Comparison of ENCODE assay signal across 24 cellular contexts in the genomic region with DNA sequence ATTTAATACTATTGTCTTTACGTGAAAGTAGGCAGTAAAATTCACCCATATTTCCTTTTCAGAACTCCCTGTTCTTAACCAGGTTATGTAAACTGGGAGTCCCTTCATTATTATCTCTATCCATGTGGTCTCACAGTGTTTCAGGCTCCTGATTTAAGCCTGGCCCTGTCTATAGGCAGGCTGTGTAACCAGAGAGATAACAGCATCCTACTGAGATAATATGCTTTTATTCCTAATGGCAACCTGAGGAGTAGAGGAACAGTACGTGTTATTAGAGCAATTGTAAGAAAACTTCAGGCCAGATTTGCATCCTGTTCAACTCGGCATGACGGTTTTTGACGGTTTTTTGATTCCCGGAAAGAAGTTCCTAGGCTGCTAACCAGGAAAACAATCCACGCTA. TPM values are rescaled to one million over a fixed set of nuclear protein-coding genes. Genes with fewer than 3 reads are reported as not detected.
A peak's percentile ranks its signal among the peaks of the same experiment; 100 is the strongest.
DNase-seq lines count a peak whose midpoint lies in the region; ATAC-seq and TF ChIP-seq lines count a peak whose summit lies in the region.
"Had no signal": no experiment of that assay in that cellular context is flagged by ENCODE, and none has a peak within 500 bp of the region (broad histone marks: within the 10 kb centered on the region; RNA-seq: fewer than 3 reads in every experiment).

No MANE protein-coding gene starts in this region.

- no peaks in the 10 kb centered on the region for H3K27me3 ChIP-seq in neural progenitor cell
- H3K27me3 ChIP-seq: BLaER1 had no signal

- H3F3A ChIP-seq in neural progenitor cell (ENCODE audit: low read depth), result no peaks in the 10 kb centered on the region

- no peaks in the 10 kb centered on the region for H3K36me3 Mint-ChIP-seq in neural progenitor cell

- no peak for TF ChIP-seq CTCF in neural progenitor cell (IDR thresholded peaks at IDR 0.05)

- H3K9me3 ChIP-seq in neural progenitor cell (ENCODE audit: low read depth), result no peaks in the 10 kb centered on the region
- H3K9me3 ChIP-seq: A549, BLaER1, SK-N-SH had no signal

- no peak overlapping the region for H3K9ac ChIP-seq in neural progenitor cell
- H3K9ac ChIP-seq: BLaER1, KMS-11, SK-N-SH had no signal

- H3K4me1 ChIP-seq in neural progenitor cell, result peaks cover 8% of the 10 kb centered on the region
- H3K4me1 ChIP-seq: A549, BLaER1 had no signal

- ATAC-seq in GM19397 (IDR thresholded peaks at IDR 0.05; ENCODE audit: unreplicated experiment) (no peak), HG02970 (IDR thresholded peaks at IDR 0.05; ENCODE audit: low FRiP score, unreplicated experiment) (no peak), GM21367 (IDR thresholded peaks at IDR 0.05; ENCODE audit: unreplicated experiment) (no peak)
- ATAC-seq: A549, HCT116 had no signal

- no peaks in the 10 kb centered on the region for H3K27me3 Mint-ChIP-seq in neural progenitor cell (ENCODE audit: insufficient read depth, low read depth)
- H3K27me3 Mint-ChIP-seq: CD4-positive, alpha-beta T cell had no signal

- no peak overlapping the region for H3K27ac ChIP-seq in neural progenitor cell
- H3K27ac ChIP-seq: A549, BLaER1, KMS-11, RWPE1 had no signal

- peak overlapping the region; percentile 4 for H3K4me2 ChIP-seq in neural progenitor cell
- H3K4me2 ChIP-seq: A549, BLaER1, KMS-11, SK-N-SH had no signal

- H4K20me1 ChIP-seq in neural progenitor cell (ENCODE audit: low read depth), result no peaks in the 10 kb centered on the region
- H4K20me1 ChIP-seq: BLaER1 had no signal

- H3K4me3 ChIP-seq in neural progenitor cell, result no peak overlapping the region
- H3K4me3 ChIP-seq: A549, BLaER1 had no signal

- H2AFZ ChIP-seq in neural progenitor cell (replicated peaks), result no peak overlapping the region

- DNase-seq in NCI-H1417 treated with DMSO at 0.1 percent for 48 hours (lab: John Stamatoyannopoulos, UW) (peak; percentile 10), NCI-H2227 treated with DMSO at 0.1 percent for 48 hours (lab: John Stamatoyannopoulos, UW) (peak; percentile 33), cerebellar cortex (ENCODE audit: low spot score) (peak; percentile 16), neural progenitor cell (ENCODE audit: low spot score) (no peak), AG08396 (ENCODE audit: low spot score) (no peak)
- DNase-seq: Calu3; CD4-positive, alpha-beta T cell; DMS153; IMR-90; NCI-H1092 treated with DMSO at 0.1 percent for 48 hours; NCI-H1694 treated with DMSO at 0.1 percent for 48 hours; NCI-H345; NCI-H524; NK-92 treated with Interleukin-12 subunit alpha and Interleukin-12 subunit beta, amount 100 ng/mL, for 24 hours; SHP77 treated with DMSO at 0.1 percent for 48 hours; SK-N-SH had no signal

- peaks cover 5% of the 10 kb centered on the region for H3K4me1 Mint-ChIP-seq in neural progenitor cell

- no peak overlapping the region for H3K27ac Mint-ChIP-seq in neural progenitor cell
- H3K27ac Mint-ChIP-seq: CD4-positive, alpha-beta T cell had no signal

- no peaks in the 10 kb centered on the region for H3K79me2 ChIP-seq in neural progenitor cell (ENCODE audit: low read depth)

- H3K9me3 Mint-ChIP-seq in neural progenitor cell, result no peaks in the 10 kb centered on the region
- H3K9me3 Mint-ChIP-seq: CD4-positive, alpha-beta T cell had no signal

- no peaks in the 10 kb centered on the region for H3K36me3 ChIP-seq in neural progenitor cell
- H3K36me3 ChIP-seq: BLaER1 had no signal

- no peak overlapping the region for H3K4me3 Mint-ChIP-seq in neural progenitor cell
- H3K4me3 Mint-ChIP-seq: CD4-positive, alpha-beta T cell had no signal

RNA-seq across cellular contexts. Expression of gene FUT9, which starts 16.9 kb away (rescaled TPM):
- total RNA-seq in neural progenitor cell (ENCODE audit: low replicate concordance), result 5.1 and 6.3 TPM in 2 replicates
- total RNA-seq: CD4-positive, alpha-beta T cell; IMR-90 had no signal

Comparison
In these comparisons a context has a peak if more than half of its experiments do, and no peak if none do; other contexts are left out.
1. DNase-seq: peak in NCI-H1417 treated with DMSO at 0.1 percent for 48 hours (single experiment), NCI-H2227 treated with DMSO at 0.1 percent for 48 hours (single experiment) and cerebellar cortex (single experiment); none in neural progenitor cell (single experiment) and AG08396 (single experiment).